Comparison of ENCODE assay signal across 23 cellular contexts in the genomic region with DNA sequence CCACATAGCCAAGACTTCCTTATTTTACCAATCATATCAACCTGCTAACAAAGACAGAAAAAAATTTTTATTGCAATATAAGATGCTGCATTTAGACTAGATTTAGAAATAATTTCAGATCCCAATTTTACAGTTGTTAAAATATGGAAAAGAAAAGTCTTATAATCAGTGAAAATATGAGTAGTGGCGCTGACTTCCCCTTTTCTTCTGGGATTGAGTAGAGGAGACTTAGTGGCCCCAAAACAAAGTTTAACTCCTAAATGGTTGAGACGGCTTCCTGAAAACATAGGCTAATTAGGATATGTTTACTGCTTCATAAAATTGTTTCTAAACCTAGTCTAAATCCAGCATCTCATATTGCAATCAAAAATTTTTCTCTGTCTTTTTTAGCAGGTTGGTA.
"Had no signal": no experiment of that assay in that cellular context is flagged by ENCODE, and none has a peak within 500 bp of the region (broad histone marks: within the 10 kb centered on the region; RNA-seq: fewer than 3 reads in every experiment).

No MANE protein-coding gene starts in this region.

- H3K27ac ChIP-seq: dorsolateral prefrontal cortex, epithelial cell of prostate, gastrocnemius medialis, lower lobe of right lung, psoas muscle, sigmoid colon, testis, tibial artery had no signal

- H3K4me3 ChIP-seq: dorsolateral prefrontal cortex, gastrocnemius medialis, lower lobe of right lung, psoas muscle, sigmoid colon, testis, tibial artery had no signal

- H3K4me1 ChIP-seq: gastrocnemius medialis, lower lobe of right lung, psoas muscle, sigmoid colon, testis, tibial artery had no signal

- H3K27me3 ChIP-seq: dorsolateral prefrontal cortex, gastrocnemius medialis, sigmoid colon, testis, tibial artery had no signal

- H3K9me3 ChIP-seq: gastrocnemius medialis, lower lobe of right lung, psoas muscle, sigmoid colon, testis, tibial artery had no signal

- FAIRE-seq: keratinocyte had no signal

- ATAC-seq: esophagus mucosa; gastrocnemius medialis; left ventricle myocardium superior; lower lobe of right lung; naive thymus-derived CD8-positive, alpha-beta T cell; psoas muscle; right cardiac atrium; stimulated activated memory B cell treated with anti-CD40 and anti-IgM and Interleukin-4, amounts not matched to agents 10 μg/mL and 1 μg/mL and 100 μg/mL, for 72 hours; stimulated activated naive CD8-positive, alpha-beta T cell treated with anti-CD3 and anti-CD28 coated beads, Interleukin-15, Interleukin-2, amounts not matched to agents 100 U/mL and 50 U/mL, for 24 hours had no signal

- DNase-seq: dorsolateral prefrontal cortex; effector CD4-positive, alpha-beta T cell; foreskin fibroblast; gastrocnemius medialis; head of caudate nucleus; left ventricle myocardium superior; lower lobe of right lung; naive thymus-derived CD8-positive, alpha-beta T cell; nephron progenitor cell; nucleus accumbens; posterior cingulate gyrus; psoas muscle; right cardiac atrium; sigmoid colon; stimulated activated CD4-positive, alpha-beta T cell treated with anti-CD3 and anti-CD28 coated beads, Interleukin-4, amount 100 ng/mL, for 4 hours; stimulated activated naive CD8-positive, alpha-beta T cell treated with anti-CD3 and anti-CD28 coated beads, Interleukin-15, Interleukin-2, amounts not matched to agents 100 U/mL and 50 U/mL, for 24 hours; substantia nigra; testis; tibial artery had no signal
